Comparison of ENCODE assay signal across 8 cellular contexts in the genomic region with DNA sequence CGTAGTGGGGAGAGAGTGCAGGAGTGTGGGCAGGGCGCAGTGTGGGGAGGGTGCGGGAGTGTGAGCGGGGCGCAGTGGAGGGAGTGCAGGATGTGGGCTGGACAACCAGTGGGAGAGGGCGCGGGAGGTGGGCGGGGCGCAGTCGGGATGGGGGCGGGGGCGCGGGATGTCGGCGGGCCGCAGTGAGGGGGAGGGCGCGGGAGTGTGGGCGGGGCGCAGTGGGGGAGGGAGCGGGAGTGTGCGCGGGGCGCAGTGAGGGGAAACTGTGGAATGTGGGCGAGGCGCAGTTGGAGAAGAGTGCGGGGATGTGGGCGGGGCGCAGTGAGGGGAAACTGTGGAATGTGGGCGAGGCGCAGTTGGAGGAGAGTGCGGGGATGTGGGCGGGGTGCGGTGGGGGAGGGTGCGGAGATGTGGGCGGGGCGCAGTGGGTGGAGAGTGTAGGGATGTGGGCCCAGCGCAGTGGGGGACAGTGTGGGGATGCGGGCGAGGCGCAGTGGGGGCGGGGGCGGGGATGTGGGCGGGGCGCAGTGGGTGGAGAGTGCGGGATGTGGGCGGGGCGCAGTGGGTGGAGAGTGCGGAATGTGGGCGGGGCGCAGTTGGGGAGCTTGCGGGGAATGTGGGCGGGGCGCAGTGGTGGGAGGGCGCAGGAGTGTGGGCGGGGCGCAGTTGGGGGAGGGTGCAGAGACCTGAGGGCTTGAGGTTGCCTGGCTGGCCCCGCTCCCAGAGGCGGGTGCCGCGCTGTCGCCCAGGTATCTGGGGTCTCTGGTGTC. TPM values are rescaled to one million over a fixed set of nuclear protein-coding genes. Genes with fewer than 3 reads are reported as not detected.
DNase-seq lines count a peak whose midpoint lies in the region; ATAC-seq, FAIRE-seq and TF ChIP-seq lines count a peak whose summit lies in the region.

A gene (plus strand): TSS at position 723 of the 770 bp plus-strand sequence. CDS start 257 bp downstream, outside the sequence.

- in situ Hi-C loops in SK-MEL-5 (cut with HindIII; ENCODE audit: low pct_unique_long_range_greater_than_20kb, low sequenced_read_pairs): no loop called here
- in situ Hi-C loops in K562 (cut with MboI): no loop called here

- no peaks in the 10 kb centered on the region for H4K20me1 ChIP-seq in K562 (replicated peaks; ENCODE audit: control insufficient read depth, insufficient read depth, low read length)

- H3K9me1 ChIP-seq in K562 (ENCODE audit: control insufficient read depth, insufficient read depth, low read length): no peaks in the 10 kb centered on the region

- H3K27me3 ChIP-seq in GM06990 (replicated peaks; ENCODE audit: control insufficient read depth, insufficient read depth, low read length) (no peaks in the 10 kb centered on the region; the same call in none of the 2 replicates), K562 (ENCODE audit: control insufficient read depth in 2 of 2, insufficient read depth in 2 of 2, low read length in 2 of 2) (peaks cover 0 to 12% of the 10 kb centered on the region in 2 experiments; a peak in 2 of 5 replicates), sigmoid colon (peaks cover 7 to 12% (median 8%) of the 10 kb centered on the region in 3 donors)

- H3K27ac ChIP-seq in K562 (ENCODE audit: extremely low read depth, low read depth, low read length) (no peak within 1 kb of the TSS), sigmoid colon (peak within 1 kb of the TSS; percentile 73 to 87 (median 75))

- no peak for FAIRE-seq in K562 (lab: Jason Lieb, UNC)

- peak within 1 kb of the TSS; percentile 76 for H2AFZ ChIP-seq in K562 (ENCODE audit: low read depth, low read length)

- no peak for TF ChIP-seq CTCF in GM06990 (IDR thresholded peaks at IDR 0.05; ENCODE audit: insufficient read depth, low read length, poor library complexity, severe bottlenecking)
- no peak for TF ChIP-seq CTCF in K562 (IDR thresholded peaks at IDR 0.05 in 2 of 3, conservative IDR thresholded peaks at IDR 0.05 in 1 of 3; ENCODE audit: insufficient read depth in 2 of 3, low read depth in 1 of 3, low read length in 3 of 3)
- TF ChIP-seq CTCF in sigmoid colon (IDR thresholded peaks at IDR 0.05): no peak

- WGBS in K562 (ENCODE audit: insufficient coverage, low coverage, missing lambda C conversion rate): no CpG with 5 or more reads among the region's 62 CpGs
- 2 to 3% methylated on average over 62 of the region's 62 CpGs for WGBS in sigmoid colon, 2 donors

- intact Hi-C loops in K562 (cut with micrococcal nuclease): no loop called here
- intact Hi-C loops in sigmoid colon (cut with DNase I): loop anchor here (5.0 kb wide), 1 partner anchor 142 kb away; no protein-coding TSS in a partner anchor

- TF ChIP-seq POLR2A in K562 (conservative IDR thresholded peaks at IDR 0.05) (no peak), sigmoid colon (IDR thresholded peaks at IDR 0.05) (no peak)

- no peak within 1 kb of the TSS for H3K4me3 ChIP-seq in GM06990 (replicated peaks; ENCODE audit: low read depth, low read length)
- H3K4me3 ChIP-seq in K562: peak within 1 kb of the TSS; percentile 37
- H3K4me3 ChIP-seq in iPS-11a (ENCODE audit: low read depth, low read length): peak within 1 kb of the TSS; percentile 58
- peak within 1 kb of the TSS; percentile 40 to 58 (median 54) for H3K4me3 ChIP-seq in sigmoid colon

- H3K79me2 ChIP-seq in K562 (ENCODE audit: control insufficient read depth, insufficient read depth, low read length): no peaks in the 10 kb centered on the region

- TF ChIP-seq RAD21 in K562 (CRISPR knock-in tag; conservative IDR thresholded peaks at IDR 0.05 in 1 of 2, IDR thresholded peaks at IDR 0.05 in 1 of 2): no peak

- TF ChIP-seq EP300 in K562 (IDR thresholded peaks at IDR 0.05; ENCODE audit: low read length): no peak
- no peak for TF ChIP-seq EP300 in sigmoid colon (IDR thresholded peaks at IDR 0.05)

- POLR2A ChIA-PET in K562 (lab: Yijun Ruan, JAX): interaction anchor here (0.6 kb wide), 1 partner anchor 10 kb away, joined by 3 read pairs; no protein-coding TSS in a partner anchor

- no TSS peak for BruUV-seq in K562 (replicated peaks; lab: Mats Ljungman, UMichigan)

- H3K9ac ChIP-seq in K562 (ENCODE audit: insufficient read depth in 1 of 2, low read depth in 2 of 2, low read length in 2 of 2): peak within 1 kb of the TSS in 1 of 2 experiments; percentile 79; a peak in 2 of 4 replicates

- CTCF ChIA-PET in K562 (lab: Yijun Ruan, JAX; ENCODE audit: low intra/inter-chr PET ratio): no interaction called here

- ATAC-seq in K562 (peak; percentile 97), HG03354 (IDR thresholded peaks at IDR 0.05; ENCODE audit: poor library complexity, severe bottlenecking, unreplicated experiment) (no peak), GM21576 (IDR thresholded peaks at IDR 0.05; ENCODE audit: unreplicated experiment) (no peak)

- H3K36me3 ChIP-seq in GM06990 (ENCODE audit: control insufficient read depth, insufficient read depth, low read length): no peaks in the 10 kb centered on the region
- H3K36me3 ChIP-seq in K562 (ENCODE audit: control insufficient read depth, insufficient read depth, low read length): no peaks in the 10 kb centered on the region
- no peaks in the 10 kb centered on the region for H3K36me3 ChIP-seq in sigmoid colon

- DNase-seq in GM06990 (ENCODE audit: extremely low read depth, insufficient read length): peak; percentile 34
- peak; percentile 67 for DNase-seq in SK-MEL-5 (ENCODE audit: low read depth, low spot score)
- peak; percentile 75 to 90 (median 88) for DNase-seq in K562 (ENCODE audit: extremely low read depth in 1 of 4, low spot score in 3 of 4)
- DNase-seq in sigmoid colon: peak; percentile 91
- DNase-seq in NAMALWA (ENCODE audit: low spot score): no peak

- peaks cover 0 to 16% of the 10 kb centered on the region in 2 experiments; a peak in 2 of 5 replicates for H3K4me1 ChIP-seq in K562 (replicated peaks in 1 of 2; ENCODE audit: control insufficient read depth in 2 of 2, insufficient read depth in 2 of 2, low read length in 2 of 2)
- H3K4me1 ChIP-seq in sigmoid colon: peaks cover 0 to 30% (median 22%) of the 10 kb centered on the region in 4 donors

- peak within 1 kb of the TSS; percentile 69 for H3K4me2 ChIP-seq in K562 (ENCODE audit: insufficient read depth, low read length)

- no peaks in the 10 kb centered on the region for H3K9me3 ChIP-seq in K562 (replicated peaks; ENCODE audit: control insufficient read depth, insufficient read depth, low read depth, low read length)
- H3K9me3 ChIP-seq in sigmoid colon: no peaks in the 10 kb centered on the region

TF ChIP-seq in K562, 482 proteins besides CTCF, POLR2A, EP300 and RAD21:
- TF ChIP-seq EGR1 (conservative IDR thresholded peaks at IDR 0.05) (peak; percentile 35; the same call in 1 of the 2 replicates), NFIC (IDR thresholded peaks at IDR 0.05) (no peak), NCOA1 (IDR thresholded peaks at IDR 0.05; ENCODE audit: low read depth) (no peak), TEAD1 (CRISPR knock-in tag; IDR thresholded peaks at IDR 0.05) (peak in 1 of 2 experiments; percentile 52; a peak in 1 of 4 replicates), NRF1 (conservative IDR thresholded peaks at IDR 0.05 in 1 of 2, IDR thresholded peaks at IDR 0.05 in 1 of 2) (0 out of 4 replicates have a peak, but pooled peaks of 1 of the 2 experiments have one; percentile 22), ZBED1 (IDR thresholded peaks at IDR 0.05) (no peak), SP1 (CRISPR knock-in tag; IDR thresholded peaks at IDR 0.05) (peak; percentile 43; the same call in 1 of the 2 replicates)
- TF ChIP-seq, protein P1, sequence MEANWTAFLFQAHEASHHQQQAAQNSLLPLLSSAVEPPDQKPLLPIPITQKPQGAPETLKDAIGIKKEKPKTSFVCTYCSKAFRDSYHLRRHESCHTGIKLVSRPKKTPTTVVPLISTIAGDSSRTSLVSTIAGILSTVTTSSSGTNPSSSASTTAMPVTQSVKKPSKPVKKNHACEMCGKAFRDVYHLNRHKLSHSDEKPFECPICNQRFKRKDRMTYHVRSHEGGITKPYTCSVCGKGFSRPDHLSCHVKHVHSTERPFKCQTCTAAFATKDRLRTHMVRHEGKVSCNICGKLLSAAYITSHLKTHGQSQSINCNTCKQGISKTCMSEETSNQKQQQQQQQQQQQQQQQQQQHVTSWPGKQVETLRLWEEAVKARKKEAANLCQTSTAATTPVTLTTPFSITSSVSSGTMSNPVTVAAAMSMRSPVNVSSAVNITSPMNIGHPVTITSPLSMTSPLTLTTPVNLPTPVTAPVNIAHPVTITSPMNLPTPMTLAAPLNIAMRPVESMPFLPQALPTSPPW (CRISPR knock-in tag; IDR thresholded peaks at IDR 0.05): peak; percentile 64
TF ChIP-seq in K562: peak in this region for 5.

RNA-seq across cellular contexts. Expression of the gene that starts here (rescaled TPM):
- not detected in 2 replicates for total RNA-seq in SK-MEL-5 (2014; rRNA removed; shearing (Covaris generic))
- not detected in 2 replicates for polyA plus RNA-seq in SK-MEL-5 (2015; cell fraction: cytosol; rRNA removed)
- not detected in 2 replicates for polyA plus RNA-seq in SK-MEL-5 (2015; cell fraction: nucleus; rRNA removed)
- total RNA-seq in K562 (2011; cell fraction: chromatin; rRNA removed; ENCODE audit: low replicate concordance): not detected in 2 replicates
- total RNA-seq in K562 (2011; cell fraction: nucleolus; rRNA removed): not detected in 2 replicates
- not detected in 2 replicates for total RNA-seq in K562 (2011; cell fraction: nucleoplasm; rRNA removed)
- total RNA-seq in K562 (2014; rRNA removed): not detected in 2 replicates
- not detected in 2 replicates for total RNA-seq in K562 (2014; rRNA removed; fragmentation: Illumina TruSeq; extraction: Trizol)
- not detected in 2 replicates for total RNA-seq in K562 (2015; rRNA removed; fragmentation: Illumina TruSeq; extraction: Trizol)
- total RNA-seq in K562 (2021): not detected in 2 replicates
- polyA plus RNA-seq in K562 (2011; rRNA removed): 0.15 and 0.18 TPM in 2 replicates
- 0.22 and 0.30 TPM in 2 replicates for polyA plus RNA-seq in K562 (2011; cell fraction: cytosol; rRNA removed)
- polyA plus RNA-seq in K562 (2011; cell fraction: nucleus; rRNA removed): 0.39 and 0.50 TPM in 2 replicates
- not detected in 2 replicates for polyA plus RNA-seq in K562 (2012)
- polyA plus RNA-seq in K562 (2014; fragmentation: Illumina TruSeq; extraction: Trizol): not detected in 2 replicates
- polyA plus RNA-seq in K562 (2014; fragmentation: Nextera tagmentation; extraction: Ambion mirVana): not detected
- 0.19 TPM in 1 of 2 replicates, not detected in the other for polyA plus RNA-seq in K562 (2014; rRNA removed)
- not detected in 2 replicates for polyA minus RNA-seq in K562 (2011; rRNA and poly(A)+ RNA removed)
- not detected in 2 replicates for polyA minus RNA-seq in K562 (2011; cell fraction: cytosol; rRNA and poly(A)+ RNA removed)
- 1.1 TPM in 1 of 2 replicates, not detected in the other for polyA minus RNA-seq in K562 (2011; cell fraction: nucleus; rRNA and poly(A)+ RNA removed)
- under 1 TPM in 1 of 4 donors, not detected in 3; 0.54 TPM for total RNA-seq in sigmoid colon
- 1 to 10 TPM in 1 of 3 donors, under 1 TPM in 1, not detected in 1; 0.16 to 1.2 TPM for polyA plus RNA-seq in sigmoid colon

Comparison
In these comparisons a context has a peak if more than half of its experiments do, and no peak if none do; other contexts are left out.
1. Peak in DNase-seq in SK-MEL-5; RNA of the gene not detected or under 1 TPM.